Comparison of ENCODE assay signal across 14 cellular contexts in genomic region chr14:91326514-91326832, GRCh38.
DNase-seq lines count a peak whose midpoint lies in the region; ATAC-seq and TF ChIP-seq lines count a peak whose summit lies in the region.
"Had no signal": no experiment of that assay in that cellular context is flagged by ENCODE, and none has a peak within 500 bp of the region (broad histone marks: within the 10 kb centered on the region; RNA-seq: fewer than 3 reads in every experiment).

No MANE protein-coding gene starts in this region.

- no peak for TF ChIP-seq CTCF in natural killer cell (IDR thresholded peaks at IDR 0.05)

- no peaks in the 10 kb centered on the region for H3K27me3 Mint-ChIP-seq in activated naive CD8-positive, alpha-beta T cell
- H3K27me3 Mint-ChIP-seq in natural killer cell (ENCODE audit: low read depth in 2 of 2): no peaks in the 10 kb centered on the region

- peak; percentile 5 for DNase-seq in NCI-H1105 treated with DMSO at 0.1 percent for 48 hours (lab: John Stamatoyannopoulos, UW)
- DNase-seq in NCI-H1105 (lab: John Stamatoyannopoulos, UW): no peak
- DNase-seq in DMS79 treated with DMSO at 0.1 percent for 48 hours (lab: John Stamatoyannopoulos, UW): peak; percentile 66
- no peak for DNase-seq in natural killer cell
- no peak for DNase-seq in DMS114 treated with DMSO at 0.1 percent for 48 hours (lab: John Stamatoyannopoulos, UW; ENCODE audit: unreplicated experiment)
- DNase-seq: glutamatergic neuron; NCI-H187 treated with DMSO at 0.1 percent for 48 hours; NCI-H524; psoas muscle; stimulated activated CD4-positive, alpha-beta T cell treated with anti-CD3 and anti-CD28 coated beads, Interleukin-15, amount 100 ng/mL, for 24 hours; T-helper 9 cell had no signal

- peak overlapping the region; percentile 46 for H3K4me3 Mint-ChIP-seq in activated naive CD8-positive, alpha-beta T cell
- H3K4me3 Mint-ChIP-seq in natural killer cell: peak overlapping the region; percentile 55

- ATAC-seq in natural killer cell (no peak), GM21576 (IDR thresholded peaks at IDR 0.05; ENCODE audit: unreplicated experiment) (no peak), GM18870 (IDR thresholded peaks at IDR 0.05; ENCODE audit: unreplicated experiment) (no peak)
- ATAC-seq: psoas muscle had no signal

- intact Hi-C loops in natural killer cell (cut with micrococcal nuclease): no loop called here

- peaks cover 97% of the 10 kb centered on the region for H3K4me1 Mint-ChIP-seq in activated naive CD8-positive, alpha-beta T cell (ENCODE audit: low read depth)
- H3K4me1 Mint-ChIP-seq in natural killer cell: peaks cover 74 to 84% of the 10 kb centered on the region in 2 donors

- peak overlapping the region; percentile 99 for H3K27ac Mint-ChIP-seq in activated naive CD8-positive, alpha-beta T cell
- peak overlapping the region; percentile 100 for H3K27ac Mint-ChIP-seq in natural killer cell

- peaks cover 2% of the 10 kb centered on the region for H3K36me3 Mint-ChIP-seq in activated naive CD8-positive, alpha-beta T cell
- no peaks in the 10 kb centered on the region for H3K36me3 Mint-ChIP-seq in natural killer cell

- H3K9me3 Mint-ChIP-seq in activated naive CD8-positive, alpha-beta T cell (ENCODE audit: low read depth): no peaks in the 10 kb centered on the region
- no peaks in the 10 kb centered on the region for H3K9me3 Mint-ChIP-seq in natural killer cell

Comparison
In these comparisons a context has a peak if more than half of its experiments do, and no peak if none do; other contexts are left out.
1. DNase-seq: peak in NCI-H1105 treated with DMSO at 0.1 percent for 48 hours (single experiment) and DMS79 treated with DMSO at 0.1 percent for 48 hours (single experiment); none in NCI-H1105 (single experiment), natural killer cell (single experiment) and DMS114 treated with DMSO at 0.1 percent for 48 hours (single experiment).